Comparison of ENCODE assay signal across 9 cellular contexts in genomic region chr3:55482496-55483195, GRCh38. TPM values are rescaled to one million over a fixed set of nuclear protein-coding genes. Genes with fewer than 3 reads are reported as not detected.
DNase-seq lines count a peak whose midpoint lies in the region; ATAC-seq and TF ChIP-seq lines count a peak whose summit lies in the region.
"Had no signal": no experiment of that assay in that cellular context is flagged by ENCODE, and none has a peak within 500 bp of the region (broad histone marks: within the 10 kb centered on the region; RNA-seq: fewer than 3 reads in every experiment).

No MANE protein-coding gene starts in this region.

- H3K27me3 Mint-ChIP-seq in HFFc6 (ENCODE audit: insufficient read depth): peaks cover 14% of the 10 kb centered on the region
- peaks cover 82% of the 10 kb centered on the region for H3K27me3 Mint-ChIP-seq in activated CD8-positive, alpha-beta memory T cell treated with anti-CD3 and anti-CD28 coated beads, Interleukin-2, amount 10 ng/mL, durations not matched to agents 7 days and 5 days

- H3K4me3 Mint-ChIP-seq in HFFc6: peak overlapping the region; percentile 98
- no peak overlapping the region for H3K4me3 Mint-ChIP-seq in activated CD8-positive, alpha-beta memory T cell treated with anti-CD3 and anti-CD28 coated beads, Interleukin-2, amount 10 ng/mL, durations not matched to agents 7 days and 5 days
- H3K4me3 Mint-ChIP-seq: natural killer cell had no signal

- H3K27me3 ChIP-seq in colonic mucosa: peaks cover 32% of the 10 kb centered on the region
- H3K27me3 ChIP-seq in suprapubic skin: peaks cover 40% of the 10 kb centered on the region

- TF ChIP-seq POLR2A in suprapubic skin (IDR thresholded peaks at IDR 0.05): no peak

- 16% methylated on average over 34 of the region's 38 CpGs for WGBS in suprapubic skin

- DNase-seq in HFFc6 (peak; percentile 63), colonic mucosa (peak; percentile 39), left kidney (ENCODE audit: low read depth, low spot score) (peak; percentile 71), suprapubic skin (ENCODE audit: low spot score in 2 of 2) (no peak)
- DNase-seq in stimulated activated CD4-positive, alpha-beta T cell treated with anti-CD3 and anti-CD28 coated beads, Interleukin-2, amount 100 ng/mL, for 24 hours: no peak
- DNase-seq in activated CD8-positive, alpha-beta memory T cell treated with anti-CD3 and anti-CD28 coated beads, Interleukin-2, amount 10 ng/mL, durations not matched to agents 7 days and 5 days: no peak
- DNase-seq in central memory CD4-positive, alpha-beta T cell: no peak
- DNase-seq: natural killer cell, NCI-H187 treated with DMSO at 0.1 percent for 48 hours had no signal

- peaks cover 35% of the 10 kb centered on the region for H3K4me1 Mint-ChIP-seq in HFFc6 (ENCODE audit: low read depth)
- peaks cover 8% of the 10 kb centered on the region for H3K4me1 Mint-ChIP-seq in activated CD8-positive, alpha-beta memory T cell treated with anti-CD3 and anti-CD28 coated beads, Interleukin-2, amount 10 ng/mL, durations not matched to agents 7 days and 5 days

- TF ChIP-seq CTCF in HFFc6 (IDR thresholded peaks at IDR 0.05) (no peak), colonic mucosa (IDR thresholded peaks at IDR 0.05) (no peak), suprapubic skin (IDR thresholded peaks at IDR 0.05) (no peak)

- H3K9me3 ChIP-seq in colonic mucosa: no peaks in the 10 kb centered on the region
- H3K9me3 ChIP-seq in suprapubic skin: no peaks in the 10 kb centered on the region

- H3K27ac ChIP-seq in colonic mucosa (no peak overlapping the region), suprapubic skin (no peak overlapping the region)

- H3K9ac ChIP-seq in colonic mucosa (ENCODE audit: low read depth in 2 of 2, low read length in 2 of 2): no peak overlapping the region

- H3K4me3 ChIP-seq in colonic mucosa (no peak overlapping the region), suprapubic skin (peak overlapping the region; percentile 44)

- H3K36me3 ChIP-seq in colonic mucosa (no peaks in the 10 kb centered on the region), suprapubic skin (no peaks in the 10 kb centered on the region)

- no peak for TF ChIP-seq EP300 in suprapubic skin (IDR thresholded peaks at IDR 0.05)

- intact Hi-C loops in colonic mucosa (cut with DNase I): loop anchor here (5.0 to 10.0 kb wide), 3 partner anchors 415 to 628 kb away; no protein-coding TSS in a partner anchor

- ATAC-seq in activated CD8-positive, alpha-beta memory T cell treated with anti-CD3 and anti-CD28 coated beads, Interleukin-2, amount 10 ng/mL, durations not matched to agents 7 days and 5 days: no peak
- ATAC-seq: natural killer cell had no signal

- peaks cover 5% of the 10 kb centered on the region for H3K4me1 ChIP-seq in colonic mucosa
- H3K4me1 ChIP-seq in suprapubic skin: peaks cover 53% of the 10 kb centered on the region

- peak overlapping the region; percentile 97 for H3K27ac Mint-ChIP-seq in HFFc6
- no peak overlapping the region for H3K27ac Mint-ChIP-seq in activated CD8-positive, alpha-beta memory T cell treated with anti-CD3 and anti-CD28 coated beads, Interleukin-2, amount 10 ng/mL, durations not matched to agents 7 days and 5 days
- H3K27ac Mint-ChIP-seq: natural killer cell had no signal

- H3K36me3 Mint-ChIP-seq in HFFc6 (ENCODE audit: low read depth): peaks cover 63% of the 10 kb centered on the region
- no peaks in the 10 kb centered on the region for H3K36me3 Mint-ChIP-seq in activated CD8-positive, alpha-beta memory T cell treated with anti-CD3 and anti-CD28 coated beads, Interleukin-2, amount 10 ng/mL, durations not matched to agents 7 days and 5 days
- H3K36me3 Mint-ChIP-seq: natural killer cell had no signal

- H3K9me3 Mint-ChIP-seq in HFFc6: no peaks in the 10 kb centered on the region
- H3K9me3 Mint-ChIP-seq in activated CD8-positive, alpha-beta memory T cell treated with anti-CD3 and anti-CD28 coated beads, Interleukin-2, amount 10 ng/mL, durations not matched to agents 7 days and 5 days (ENCODE audit: low read depth): no peaks in the 10 kb centered on the region
- H3K9me3 Mint-ChIP-seq: natural killer cell had no signal

- CTCF ChIA-PET in activated CD8-positive, alpha-beta memory T cell treated with anti-CD3 and anti-CD28 coated beads, Interleukin-2, amount 10 ng/mL, durations not matched to agents 7 days and 5 days (lab: Charles Lee): no interaction called here

RNA-seq across cellular contexts. Expression of gene WNT5A, which starts 4.5 kb away (rescaled TPM):
- 100 to 1,000 TPM; 240 to 387 (median 256) TPM for total RNA-seq in HFFc6 (2021; fragmentation: NEBNext Ultra II Directional; extraction: Animal tissue kit (Norgen Biotek cat#: 25700))
- total RNA-seq in colonic mucosa (1 to 10 TPM; 3.9 to 7.2 TPM), suprapubic skin (10 to 100 TPM in 1 of 4 donors, 1 to 10 TPM in 3; 8.9 to 13.9 (median 9.3) TPM)
- under 1 TPM in 1 of 2 experiments, not detected in 1; 0.16 TPM for total RNA-seq in activated CD8-positive, alpha-beta memory T cell treated with anti-CD3 and anti-CD28 coated beads, Interleukin-2, amount 10 ng/mL, durations not matched to agents 7 days and 5 days
- total RNA-seq: natural killer cell had no signal

Comparison
In these comparisons a context has a peak if more than half of its experiments do, and no peak if none do; other contexts are left out.
1. DNase-seq: peak in HFFc6 (single experiment), colonic mucosa (single experiment) and left kidney (single experiment); none in suprapubic skin (0 of 2), stimulated activated CD4-positive, alpha-beta T cell treated with anti-CD3 and anti-CD28 coated beads, Interleukin-2, amount 100 ng/mL, for 24 hours (0 of 2), activated CD8-positive, alpha-beta memory T cell treated with anti-CD3 and anti-CD28 coated beads, Interleukin-2, amount 10 ng/mL, durations not matched to agents 7 days and 5 days (single experiment) and central memory CD4-positive, alpha-beta T cell (single experiment).
2. RNA of gene WNT5A, which starts 4.5 kb away (total RNA-seq): 240 to 387 TPM in HFFc6; 8.9 to 13.9 TPM in suprapubic skin, 3.9 to 7.2 TPM in colonic mucosa and 0.16 TPM in activated CD8-positive, alpha-beta memory T cell treated with anti-CD3 and anti-CD28 coated beads, Interleukin-2, amount 10 ng/mL, durations not matched to agents 7 days and 5 days; every median in the first group is over 10 times any median in the second.